ENCODE assay signal across 8 cellular contexts in genomic region chr17:46101785-46102617, GRCh38.
DNase-seq lines count a peak whose midpoint lies in the region; ATAC-seq and TF ChIP-seq lines count a peak whose summit lies in the region.
"Not testable (repeated sequence)": the region's sequence is repeated elsewhere in the genome, so short reads cannot be mapped to it uniquely, and the experiment has no call there.

No MANE protein-coding gene starts in this region.

- 58 to 61% methylated on average over 8 to 9 of the region's 9 CpGs for WGBS in GM23248 (ENCODE audit: low coverage in 1 of 2, low lambda C conversion rate in 2 of 2, missing lambda C conversion rate in 2 of 2), 2 experiments
- WGBS in mesenchymal stem cell = 91% methylated on average over 6 of the region's 9 CpGs

- H2BK120ac ChIP-seq in mesenchymal stem cell (ENCODE audit: low read depth, low read length) = not testable (repeated sequence)

- H3K14ac ChIP-seq in mesenchymal stem cell (ENCODE audit: low read length in 2 of 2) = not testable (repeated sequence)

- peak overlapping the region; percentile 71 for H3K27ac Mint-ChIP-seq in activated T-helper 17 cell treated with anti-CD3 and anti-CD28 coated beads, Interleukin-2, amount 50 U/mL, for 72 hours

- DNase-seq in GM23248; SJSA1 (ENCODE audit: low read depth in 1 of 2, low spot score in 2 of 2); Right ventricle myocardium superior; sciatic nerve (ENCODE audit: low spot score): not testable (repeated sequence)
- DNase-seq in cardiac fibroblast (ENCODE audit: low read depth in 2 of 2) = peak; percentile 18 to 49
- DNase-seq in mesenchymal stem cell = peak; percentile 38

- H3K4me2 ChIP-seq in GM23248 (ENCODE audit: unreplicated experiment); mesenchymal stem cell (ENCODE audit: low read length, poor library complexity, severe bottlenecking): not testable (repeated sequence)

- H3K27ac ChIP-seq in ACC112 (ENCODE audit: low read depth, low read length) = peak overlapping the region; percentile 92
- peak overlapping the region; percentile 73 for H3K27ac ChIP-seq in GM23248
- peak overlapping the region; percentile 79 for H3K27ac ChIP-seq in SJSA1
- peak overlapping the region; percentile 77 for H3K27ac ChIP-seq in mesenchymal stem cell (ENCODE audit: low read length, poor library complexity, severe bottlenecking)

- not testable (repeated sequence) for H3K79me1 ChIP-seq in mesenchymal stem cell (replicated peaks; ENCODE audit: low read length, poor library complexity, severe bottlenecking)

- H3K4me3 ChIP-seq in ACC112 (ENCODE audit: low read depth, low read length); GM23248; SJSA1; cardiac fibroblast (replicated peaks in 1 of 2; ENCODE audit: low read depth in 2 of 2, low read length in 2 of 2); mesenchymal stem cell (ENCODE audit: insufficient read depth in 1 of 2, low read depth in 1 of 2, low read length in 2 of 2): not testable (repeated sequence)

- intact Hi-C loops in Right ventricle myocardium superior (cut with DNase I); sciatic nerve (cut with DNase I): not testable (repeated sequence)

- not testable (repeated sequence) for ATAC-seq in activated T-helper 17 cell treated with anti-CD3 and anti-CD28 coated beads, Interleukin-2, amount 50 U/mL, for 72 hours (replicated peaks)
- ATAC-seq in Right ventricle myocardium superior (ENCODE audit: poor library complexity) (peak; percentile 33), sciatic nerve (peak; percentile 60)

- in situ Hi-C loops in GM23248 (cut with MboI) = loop anchor here (10.0 kb wide), 1 partner anchor 57 kb away; no protein-coding TSS in a partner anchor

- not testable (repeated sequence) for H2BK12ac ChIP-seq in mesenchymal stem cell (ENCODE audit: low read length in 2 of 2)

- H4K8ac ChIP-seq in mesenchymal stem cell (ENCODE audit: low read length) = not testable (repeated sequence)

- H3K27me3 ChIP-seq in ACC112 (ENCODE audit: insufficient read depth, low read length); GM23248 (replicated peaks; ENCODE audit: insufficient read depth); SJSA1 (replicated peaks); mesenchymal stem cell (ENCODE audit: control insufficient read depth in 1 of 2, insufficient read depth in 1 of 2, low read length in 2 of 2): not testable (repeated sequence)

- not testable (repeated sequence) for H2AFZ ChIP-seq in ACC112 (ENCODE audit: low read length, unreplicated experiment); GM23248; mesenchymal stem cell (ENCODE audit: low read depth, low read length)

- not testable (repeated sequence) for H3K9me3 Mint-ChIP-seq in activated T-helper 17 cell treated with anti-CD3 and anti-CD28 coated beads, Interleukin-2, amount 50 U/mL, for 72 hours

- H4K20me1 ChIP-seq in GM23248 (ENCODE audit: insufficient read depth) = peaks cover 21% of the 10 kb centered on the region

- H3K79me2 ChIP-seq in ACC112 (ENCODE audit: control insufficient read depth, insufficient read depth, low read length, unreplicated experiment) (peaks cover 90% of the 10 kb centered on the region), GM23248 (ENCODE audit: insufficient read depth) (peaks cover 96% of the 10 kb centered on the region)

- H4K91ac ChIP-seq in mesenchymal stem cell (ENCODE audit: low read length) = not testable (repeated sequence)

- H3K4me3 Mint-ChIP-seq in activated T-helper 17 cell treated with anti-CD3 and anti-CD28 coated beads, Interleukin-2, amount 50 U/mL, for 72 hours = peak overlapping the region; percentile 54

- H3K9me2 ChIP-seq in GM23248 (ENCODE audit: insufficient read depth) = not testable (repeated sequence)

- H3K18ac ChIP-seq in mesenchymal stem cell (ENCODE audit: low read depth in 1 of 2, low read length in 2 of 2) = not testable (repeated sequence)

- H3K4me1 ChIP-seq in ACC112 (ENCODE audit: control insufficient read depth, insufficient read depth, low read length, unreplicated experiment) (peaks cover 28% of the 10 kb centered on the region), GM23248 (ENCODE audit: insufficient read depth) (peaks cover 39% of the 10 kb centered on the region), SJSA1 (replicated peaks) (peaks cover 35% of the 10 kb centered on the region)
- H3K4me1 ChIP-seq in mesenchymal stem cell (ENCODE audit: control insufficient read depth, insufficient read depth, low read depth, low read length) = not testable (repeated sequence)

- not testable (repeated sequence) for H3K9me3 ChIP-seq in GM23248 (ENCODE audit: low read depth); SJSA1 (replicated peaks); mesenchymal stem cell (ENCODE audit: control insufficient read depth, low read length)

- H3K9ac ChIP-seq in GM23248 = peak overlapping the region; percentile 45
- peak overlapping the region; percentile 86 for H3K9ac ChIP-seq in mesenchymal stem cell (ENCODE audit: low read length)

- H3K27me3 Mint-ChIP-seq in activated T-helper 17 cell treated with anti-CD3 and anti-CD28 coated beads, Interleukin-2, amount 50 U/mL, for 72 hours = not testable (repeated sequence)

- not testable (repeated sequence) for H2AK5ac ChIP-seq in mesenchymal stem cell (ENCODE audit: low read length, severe bottlenecking)

- not testable (repeated sequence) for H2BK5ac ChIP-seq in mesenchymal stem cell (ENCODE audit: low read depth, low read length, poor library complexity, severe bottlenecking)

- not testable (repeated sequence) for H3K4ac ChIP-seq in mesenchymal stem cell (ENCODE audit: low read depth in 1 of 2, low read length in 2 of 2)

- not testable (repeated sequence) for H3K36me3 Mint-ChIP-seq in activated T-helper 17 cell treated with anti-CD3 and anti-CD28 coated beads, Interleukin-2, amount 50 U/mL, for 72 hours (ENCODE audit: low read depth)

- peaks cover 50% of the 10 kb centered on the region for H3K4me1 Mint-ChIP-seq in activated T-helper 17 cell treated with anti-CD3 and anti-CD28 coated beads, Interleukin-2, amount 50 U/mL, for 72 hours

- H3F3A ChIP-seq in GM23248 (ENCODE audit: insufficient read depth) = peaks cover 41% of the 10 kb centered on the region

- H3K36me3 ChIP-seq in ACC112 (ENCODE audit: insufficient read depth, low read length); GM23248 (ENCODE audit: low read depth); SJSA1; mesenchymal stem cell (ENCODE audit: control insufficient read depth in 1 of 2, insufficient read depth in 2 of 2, low read depth in 1 of 2, low read length in 2 of 2): not testable (repeated sequence)

- not testable (repeated sequence) for H3K23ac ChIP-seq in mesenchymal stem cell (ENCODE audit: low read length in 2 of 2)

- H2BK15ac ChIP-seq in mesenchymal stem cell (ENCODE audit: low read depth, poor library complexity, severe bottlenecking) = not testable (repeated sequence)

- TF ChIP-seq CTCF in cardiac fibroblast (IDR thresholded peaks at IDR 0.05; ENCODE audit: low read depth, low read length) = not testable (repeated sequence)
